In genomic region chr1:202806845-202807366, GRCh38 we compare ENCODE assay signal across 1 cellular context.
TF ChIP-seq lines count a peak whose summit lies in the region.

No MANE protein-coding gene starts in this region.

TF ChIP-seq in K562, 482 proteins besides CTCF, POLR2A, EP300 and RAD21 (continued from another document):
- no peak for TF ChIP-seq ZNF407 (IDR thresholded peaks at IDR 0.05; ENCODE audit: low read depth)
- no peak for TF ChIP-seq KLF1 (tag; IDR thresholded peaks at IDR 0.05)
- no peak for TF ChIP-seq COPS2 (conservative IDR thresholded peaks at IDR 0.05)
- TF ChIP-seq BMI1 (IDR thresholded peaks at IDR 0.05; ENCODE audit: low read length): no peak
- TF ChIP-seq POLR2G (IDR thresholded peaks at IDR 0.05; ENCODE audit: low read depth, low read length): peak; percentile 76
- no peak for TF ChIP-seq DIDO1 (tag; IDR thresholded peaks at IDR 0.05; ENCODE audit: low read depth)
